In genomic region chr15:94582368-94582767, GRCh38 we compare ENCODE assay signal across 9 cellular contexts.
DNase-seq lines count a peak whose midpoint lies in the region; ATAC-seq and TF ChIP-seq lines count a peak whose summit lies in the region.
"Had no signal": no experiment of that assay in that cellular context is flagged by ENCODE, and none has a peak within 500 bp of the region (broad histone marks: within the 10 kb centered on the region; RNA-seq: fewer than 3 reads in every experiment).

No MANE protein-coding gene starts in this region.

- H3K27me3 Mint-ChIP-seq in activated T-cell treated with anti-CD3 and anti-CD28 coated beads, Interleukin-2, amount 50 U/mL, for 72 hours (ENCODE audit: low read depth) = peaks cover 86% of the 10 kb centered on the region

- peak; percentile 38 for TF ChIP-seq CTCF in lung (IDR thresholded peaks at IDR 0.05; ENCODE audit: control extremely low read depth, extremely low read depth)

- peak; percentile 41 for ATAC-seq in GM21390 (IDR thresholded peaks at IDR 0.05; ENCODE audit: unreplicated experiment)
- peak; percentile 65 to 70 for ATAC-seq in activated T-cell treated with anti-CD3 and anti-CD28 coated beads, Interleukin-2, amount 50 U/mL, for 72 hours (replicated peaks in 1 of 2)
- ATAC-seq in lung (ENCODE audit: insufficient read depth, low FRiP score) = no peak

- H3K4me1 ChIP-seq in lung (ENCODE audit: control insufficient read depth in 2 of 2, insufficient read depth in 2 of 2, low read length in 2 of 2) = peaks cover 0 to 7% of the 10 kb centered on the region in 2 donors

- H3K27ac ChIP-seq in lung (ENCODE audit: low read depth in 1 of 2, low read length in 1 of 2) = no peak overlapping the region

- no peak overlapping the region for H3K4me3 Mint-ChIP-seq in activated T-cell treated with anti-CD3 and anti-CD28 coated beads, Interleukin-2, amount 50 U/mL, for 72 hours
- H3K4me3 Mint-ChIP-seq: stimulated activated naive CD8-positive, alpha-beta T cell treated with anti-CD3 and anti-CD28 coated beads, Interleukin-15, Interleukin-2, amounts not matched to agents 100 ng/mL and 50 ng/mL, for 24 hours had no signal

- H3K27me3 ChIP-seq in lung (ENCODE audit: control insufficient read depth, insufficient read depth) = no peaks in the 10 kb centered on the region

- no peaks in the 10 kb centered on the region for H3K9me3 Mint-ChIP-seq in activated T-cell treated with anti-CD3 and anti-CD28 coated beads, Interleukin-2, amount 50 U/mL, for 72 hours
- H3K9me3 Mint-ChIP-seq: stimulated activated naive CD8-positive, alpha-beta T cell treated with anti-CD3 and anti-CD28 coated beads, Interleukin-15, Interleukin-2, amounts not matched to agents 100 ng/mL and 50 ng/mL, for 24 hours had no signal

- no peak overlapping the region for H3K27ac Mint-ChIP-seq in activated T-cell treated with anti-CD3 and anti-CD28 coated beads, Interleukin-2, amount 50 U/mL, for 72 hours
- H3K27ac Mint-ChIP-seq: stimulated activated naive CD8-positive, alpha-beta T cell treated with anti-CD3 and anti-CD28 coated beads, Interleukin-15, Interleukin-2, amounts not matched to agents 100 ng/mL and 50 ng/mL, for 24 hours had no signal

- TF ChIP-seq EP300 in Ishikawa (IDR thresholded peaks at IDR 0.05; ENCODE audit: borderline replicate concordance) = no peak

- H3K4me3 ChIP-seq in lung = no peak overlapping the region

- H3K36me3 ChIP-seq in lung (ENCODE audit: control insufficient read depth in 2 of 2, insufficient read depth in 2 of 2, low read length in 2 of 2) = no peaks in the 10 kb centered on the region

- TF ChIP-seq RAD21 in Ishikawa (IDR thresholded peaks at IDR 0.05; ENCODE audit: low read depth) = peak; percentile 58

- 27 to 42% methylated on average over 3 of the region's 3 CpGs for WGBS in lung, 2 donors

- DNase-seq in NCI-H82 (lab: John Stamatoyannopoulos, UW) (peak; percentile 43), NCI-H82 treated with DMSO at 0.1 percent for 48 hours (lab: John Stamatoyannopoulos, UW; ENCODE audit: unreplicated experiment) (no peak), lung (ENCODE audit: low spot score) (no peak), NCI-H2107 treated with DMSO at 0.1 percent for 48 hours (lab: John Stamatoyannopoulos, UW; ENCODE audit: unreplicated experiment) (no peak), NCI-H2227 treated with DMSO at 0.1 percent for 48 hours (lab: John Stamatoyannopoulos, UW) (no peak)
- DNase-seq in activated T-cell treated with anti-CD3 and anti-CD28 coated beads, Interleukin-2, amount 50 U/mL, for 72 hours = peak; percentile 48 to 49

- H3K36me3 Mint-ChIP-seq in activated T-cell treated with anti-CD3 and anti-CD28 coated beads, Interleukin-2, amount 50 U/mL, for 72 hours (ENCODE audit: insufficient read depth in 2 of 2) = no peaks in the 10 kb centered on the region

- no peaks in the 10 kb centered on the region for H3K9me3 ChIP-seq in lung (ENCODE audit: control insufficient read depth in 2 of 2, insufficient read depth in 1 of 2, low read length in 1 of 2)

- H3K4me1 Mint-ChIP-seq in activated T-cell treated with anti-CD3 and anti-CD28 coated beads, Interleukin-2, amount 50 U/mL, for 72 hours (ENCODE audit: low read depth) = peaks cover 26% of the 10 kb centered on the region

TF ChIP-seq in Ishikawa, 13 proteins besides CTCF, POLR2A, EP300 and RAD21:
- TF ChIP-seq CEBPB (IDR thresholded peaks at IDR 0.05) (no peak), MAX (IDR thresholded peaks at IDR 0.05) (no peak), TAF1 (IDR thresholded peaks at IDR 0.05; ENCODE audit: low read depth) (no peak), REST (IDR thresholded peaks at IDR 0.05; ENCODE audit: low read depth) (no peak), YY1 (IDR thresholded peaks at IDR 0.05; ENCODE audit: low read depth) (no peak), TCF12 (IDR thresholded peaks at IDR 0.05; ENCODE audit: low read depth) (no peak), TEAD4 (IDR thresholded peaks at IDR 0.05) (no peak), CREB1 (IDR thresholded peaks at IDR 0.05; ENCODE audit: low read depth) (no peak), EGR1 (IDR thresholded peaks at IDR 0.05) (no peak), FOXM1 (IDR thresholded peaks at IDR 0.05; ENCODE audit: borderline replicate concordance, low read depth) (no peak), NFIC (IDR thresholded peaks at IDR 0.05) (no peak), ZBTB7A (IDR thresholded peaks at IDR 0.05; ENCODE audit: low read depth) (no peak), USF1 (IDR thresholded peaks at IDR 0.05) (no peak)

Comparison
In these comparisons a context has a peak if more than half of its experiments do, and no peak if none do; other contexts are left out.
1. DNase-seq: peak in NCI-H82 (single experiment) and activated T-cell treated with anti-CD3 and anti-CD28 coated beads, Interleukin-2, amount 50 U/mL, for 72 hours (2 of 2); none in NCI-H82 treated with DMSO at 0.1 percent for 48 hours (single experiment), lung (single experiment), NCI-H2107 treated with DMSO at 0.1 percent for 48 hours (single experiment) and NCI-H2227 treated with DMSO at 0.1 percent for 48 hours (single experiment).